Comparison of ENCODE assay signal across 1 cellular context in the genomic region with DNA sequence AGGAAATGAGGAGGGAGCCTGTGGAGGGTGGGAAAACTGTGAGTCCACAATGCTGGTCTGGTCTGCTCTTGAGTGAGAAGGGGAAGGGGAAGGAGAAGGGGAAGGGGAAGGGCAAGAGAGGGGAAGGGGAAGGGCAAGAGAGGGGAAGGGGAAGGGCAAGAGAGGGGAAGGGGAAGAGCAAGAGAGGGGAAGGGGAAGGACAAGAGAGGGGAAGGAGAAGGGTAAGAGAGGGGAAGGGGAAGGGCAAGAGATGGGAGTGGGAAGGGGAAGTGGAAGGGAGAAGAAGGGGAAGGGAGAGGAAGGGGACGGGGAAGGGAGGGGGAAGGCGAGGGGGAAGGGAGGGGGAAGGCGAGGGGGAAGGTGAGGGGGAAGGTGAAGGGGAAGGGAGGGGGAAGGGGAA.
TF ChIP-seq lines count a peak whose summit lies in the region.

No MANE protein-coding gene starts in this region.

TF ChIP-seq in GM23338, 12 proteins besides CTCF, POLR2A, EP300 and RAD21 (continued from another document):
- TF ChIP-seq, protein P1, sequence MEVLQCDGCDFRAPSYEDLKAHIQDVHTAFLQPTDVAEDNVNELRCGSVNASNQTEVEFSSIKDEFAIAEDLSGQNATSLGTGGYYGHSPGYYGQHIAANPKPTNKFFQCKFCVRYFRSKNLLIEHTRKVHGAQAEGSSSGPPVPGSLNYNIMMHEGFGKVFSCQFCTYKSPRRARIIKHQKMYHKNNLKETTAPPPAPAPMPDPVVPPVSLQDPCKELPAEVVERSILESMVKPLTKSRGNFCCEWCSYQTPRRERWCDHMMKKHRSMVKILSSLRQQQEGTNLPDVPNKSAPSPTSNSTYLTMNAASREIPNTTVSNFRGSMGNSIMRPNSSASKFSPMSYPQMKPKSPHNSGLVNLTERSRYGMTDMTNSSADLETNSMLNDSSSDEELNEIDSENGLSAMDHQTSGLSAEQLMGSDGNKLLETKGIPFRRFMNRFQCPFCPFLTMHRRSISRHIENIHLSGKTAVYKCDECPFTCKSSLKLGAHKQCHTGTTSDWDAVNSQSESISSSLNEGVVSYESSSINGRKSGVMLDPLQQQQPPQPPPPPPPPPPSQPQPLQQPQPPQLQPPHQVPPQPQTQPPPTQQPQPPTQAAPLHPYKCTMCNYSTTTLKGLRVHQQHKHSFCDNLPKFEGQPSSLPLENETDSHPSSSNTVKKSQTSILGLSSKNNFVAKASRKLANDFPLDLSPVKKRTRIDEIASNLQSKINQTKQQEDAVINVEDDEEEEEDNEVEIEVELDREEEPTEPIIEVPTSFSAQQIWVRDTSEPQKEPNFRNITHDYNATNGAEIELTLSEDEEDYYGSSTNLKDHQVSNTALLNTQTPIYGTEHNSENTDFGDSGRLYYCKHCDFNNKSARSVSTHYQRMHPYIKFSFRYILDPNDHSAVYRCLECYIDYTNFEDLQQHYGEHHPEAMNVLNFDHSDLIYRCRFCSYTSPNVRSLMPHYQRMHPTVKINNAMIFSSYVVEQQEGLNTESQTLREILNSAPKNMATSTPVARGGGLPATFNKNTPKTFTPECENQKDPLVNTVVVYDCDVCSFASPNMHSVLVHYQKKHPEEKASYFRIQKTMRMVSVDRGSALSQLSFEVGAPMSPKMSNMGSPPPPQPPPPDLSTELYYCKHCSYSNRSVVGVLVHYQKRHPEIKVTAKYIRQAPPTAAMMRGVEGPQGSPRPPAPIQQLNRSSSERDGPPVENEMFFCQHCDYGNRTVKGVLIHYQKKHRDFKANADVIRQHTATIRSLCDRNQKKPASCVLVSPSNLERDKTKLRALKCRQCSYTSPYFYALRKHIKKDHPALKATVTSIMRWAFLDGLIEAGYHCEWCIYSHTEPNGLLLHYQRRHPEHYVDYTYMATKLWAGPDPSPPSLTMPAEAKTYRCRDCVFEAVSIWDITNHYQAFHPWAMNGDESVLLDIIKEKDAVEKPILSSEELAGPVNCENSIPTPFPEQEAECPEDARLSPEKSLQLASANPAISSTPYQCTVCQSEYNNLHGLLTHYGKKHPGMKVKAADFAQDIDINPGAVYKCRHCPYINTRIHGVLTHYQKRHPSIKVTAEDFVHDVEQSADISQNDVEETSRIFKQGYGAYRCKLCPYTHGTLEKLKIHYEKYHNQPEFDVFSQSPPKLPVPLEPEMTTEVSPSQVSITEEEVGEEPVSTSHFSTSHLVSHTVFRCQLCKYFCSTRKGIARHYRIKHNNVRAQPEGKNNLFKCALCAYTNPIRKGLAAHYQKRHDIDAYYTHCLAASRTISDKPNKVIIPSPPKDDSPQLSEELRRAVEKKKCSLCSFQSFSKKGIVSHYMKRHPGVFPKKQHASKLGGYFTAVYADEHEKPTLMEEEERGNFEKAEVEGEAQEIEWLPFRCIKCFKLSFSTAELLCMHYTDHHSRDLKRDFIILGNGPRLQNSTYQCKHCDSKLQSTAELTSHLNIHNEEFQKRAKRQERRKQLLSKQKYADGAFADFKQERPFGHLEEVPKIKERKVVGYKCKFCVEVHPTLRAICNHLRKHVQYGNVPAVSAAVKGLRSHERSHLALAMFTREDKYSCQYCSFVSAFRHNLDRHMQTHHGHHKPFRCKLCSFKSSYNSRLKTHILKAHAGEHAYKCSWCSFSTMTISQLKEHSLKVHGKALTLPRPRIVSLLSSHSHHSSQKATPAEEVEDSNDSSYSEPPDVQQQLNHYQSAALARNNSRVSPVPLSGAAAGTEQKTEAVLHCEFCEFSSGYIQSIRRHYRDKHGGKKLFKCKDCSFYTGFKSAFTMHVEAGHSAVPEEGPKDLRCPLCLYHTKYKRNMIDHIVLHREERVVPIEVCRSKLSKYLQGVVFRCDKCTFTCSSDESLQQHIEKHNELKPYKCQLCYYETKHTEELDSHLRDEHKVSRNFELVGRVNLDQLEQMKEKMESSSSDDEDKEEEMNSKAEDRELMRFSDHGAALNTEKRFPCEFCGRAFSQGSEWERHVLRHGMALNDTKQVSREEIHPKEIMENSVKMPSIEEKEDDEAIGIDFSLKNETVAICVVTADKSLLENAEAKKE (CRISPR knock-in tag; IDR thresholded peaks at IDR 0.05), result no peak
